27 cellular contexts compared by ENCODE assay signal in the genomic region with DNA sequence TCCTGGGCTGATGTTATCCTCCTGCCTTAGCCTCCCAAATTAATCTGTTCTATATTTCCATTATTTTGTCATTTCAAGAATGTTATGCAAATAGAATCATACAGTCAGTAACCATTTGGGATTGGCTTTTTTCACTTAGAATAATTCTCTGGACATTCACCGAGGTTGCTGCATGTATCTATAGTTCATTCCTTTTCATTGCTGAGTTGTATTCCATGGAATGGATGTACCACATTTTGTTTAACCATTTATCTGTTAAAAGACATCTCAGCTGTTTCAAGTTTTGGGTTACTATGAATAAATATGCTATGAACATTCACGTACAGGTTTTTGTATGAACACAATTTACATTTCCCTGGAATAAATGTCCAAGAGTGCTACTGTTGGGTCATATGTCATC.
"Had no signal": no experiment of that assay in that cellular context is flagged by ENCODE, and none has a peak within 500 bp of the region (broad histone marks: within the 10 kb centered on the region; RNA-seq: fewer than 3 reads in every experiment).

No MANE protein-coding gene starts in this region.

- H3K27me3 ChIP-seq: dorsolateral prefrontal cortex, esophagus squamous epithelium, gastrocnemius medialis, heart right ventricle, left lung had no signal

- H3K4me3 ChIP-seq: coronary artery, dorsolateral prefrontal cortex, esophagus squamous epithelium, gastrocnemius medialis, heart right ventricle, left lung, lower lobe of right lung, mucosa of descending colon had no signal

- H3K9me3 ChIP-seq: esophagus squamous epithelium, gastrocnemius medialis, left lung, lower lobe of right lung, mucosa of descending colon had no signal

- H3K36me3 ChIP-seq: esophagus squamous epithelium, gastrocnemius medialis, heart right ventricle, left lung, lower lobe of right lung had no signal

- ATAC-seq: esophagus mucosa; gastrocnemius medialis; heart right ventricle; left cardiac atrium; left lung; left ventricle myocardium superior; lower lobe of right lung; mucosa of descending colon; naive thymus-derived CD8-positive, alpha-beta T cell had no signal

- H3K27ac ChIP-seq: coronary artery, epithelial cell of prostate, esophagus squamous epithelium, gastrocnemius medialis, heart right ventricle, left lung, lower lobe of right lung had no signal

- H3K4me3 Mint-ChIP-seq: mesothelial cell of epicardium; naive B cell; naive thymus-derived CD8-positive, alpha-beta T cell had no signal

- FAIRE-seq: islet of Langerhans, keratinocyte had no signal

- DNase-seq: dermis blood vessel endothelial cell; dorsolateral prefrontal cortex; effector CD4-positive, alpha-beta T cell; effector memory CD4-positive, alpha-beta T cell; erythroblast; esophagus squamous epithelium; foreskin fibroblast; foreskin melanocyte; gastrocnemius medialis; glutamatergic neuron; head of caudate nucleus; heart right ventricle; hippocampal formation; left cardiac atrium; left lung; left ventricle myocardium superior; lower lobe of right lung; mesenchymal stem cell; mucosa of descending colon; naive B cell; naive thymus-derived CD8-positive, alpha-beta T cell had no signal

- H3K4me1 Mint-ChIP-seq: naive B cell had no signal

- H3K27ac Mint-ChIP-seq: mesothelial cell of epicardium, naive B cell had no signal

- H3K27me3 Mint-ChIP-seq: naive B cell; naive thymus-derived CD8-positive, alpha-beta T cell had no signal

- H3K36me3 Mint-ChIP-seq: naive B cell had no signal
